12 cellular contexts compared by ENCODE assay signal in genomic region chr11:65124480-65125196, GRCh38. TPM values are rescaled to one million over a fixed set of nuclear protein-coding genes. Genes with fewer than 3 reads are reported as not detected.
DNase-seq lines count a peak whose midpoint lies in the region; ATAC-seq and TF ChIP-seq lines count a peak whose summit lies in the region.
"Had no signal": no experiment of that assay in that cellular context is flagged by ENCODE, and none has a peak within 500 bp of the region (broad histone marks: within the 10 kb centered on the region; RNA-seq: fewer than 3 reads in every experiment).

No MANE protein-coding gene starts in this region.

- peaks cover 13 to 46% (median 24%) of the 10 kb centered on the region in 4 donors for H3K4me1 Mint-ChIP-seq in CD4-positive, alpha-beta memory T cell
- peaks cover 4 to 15% of the 10 kb centered on the region in 2 experiments for H3K4me1 Mint-ChIP-seq in H9
- H3K4me1 Mint-ChIP-seq in natural killer cell = peaks cover 17 to 30% of the 10 kb centered on the region in 2 donors

- H3K14ac ChIP-seq in H9 (ENCODE audit: insufficient read depth, low read length) = no peak overlapping the region

- H3K18ac ChIP-seq in H9 (ENCODE audit: insufficient read length, low read depth, low read length) = no peak overlapping the region

- no peak overlapping the region for H3T11ph ChIP-seq in H9 (ENCODE audit: low read length)

- no peak overlapping the region for H2AFZ ChIP-seq in H9 (ENCODE audit: low read length)

- CTCF ChIA-PET in CD4-positive, alpha-beta memory T cell (lab: Charles Lee; ENCODE audit: partially characterized antibody) = interaction anchor here (1.4 to 1.7 kb wide), 3 partner anchors 12 to 112 kb away, joined by 3 to 7 read pairs (median 5); no protein-coding TSS in a partner anchor

- H3K27ac Mint-ChIP-seq in CD4-positive, alpha-beta memory T cell = peak overlapping the region in 5 of 7 donors; percentile 44 to 77 (median 51)
- H3K27ac Mint-ChIP-seq in H9 (no peak overlapping the region; a peak in 1 of 7 replicates), natural killer cell (peak overlapping the region; percentile 19 to 45)
- peak overlapping the region; percentile 24 to 77 for H3K27ac Mint-ChIP-seq in activated naive CD4-positive, alpha-beta T cell treated with anti-CD3 and anti-CD28 coated beads, Interleukin-2, amount 50 U/mL, for 72 hours

- H4K8ac ChIP-seq in H9 (replicated peaks; ENCODE audit: insufficient read length, low read depth, low read length) = no peak overlapping the region

- peaks cover 33 to 76% of the 10 kb centered on the region in 2 donors for H3K36me3 Mint-ChIP-seq in CD4-positive, alpha-beta memory T cell
- peaks cover 32 to 67% (median 60%) of the 10 kb centered on the region in 3 experiments for H3K36me3 Mint-ChIP-seq in H9 (ENCODE audit: insufficient read depth in 1 of 3, low read depth in 3 of 3)
- peaks cover 31 to 34% of the 10 kb centered on the region in 2 donors for H3K36me3 Mint-ChIP-seq in activated naive CD4-positive, alpha-beta T cell treated with anti-CD3 and anti-CD28 coated beads, Interleukin-2, amount 50 U/mL, for 72 hours
- no peaks in the 10 kb centered on the region for H3K36me3 Mint-ChIP-seq in natural killer cell

- no peak overlapping the region for H2BK5ac ChIP-seq in H9 (ENCODE audit: insufficient read length, low read length)

- H2BK20ac ChIP-seq in H9 (ENCODE audit: low read depth, low read length, poor library complexity, severe bottlenecking) = no peak overlapping the region

- no peak overlapping the region for H3K4ac ChIP-seq in H9 (ENCODE audit: low read depth, low read length)

- H3K4me3 Mint-ChIP-seq in CD4-positive, alpha-beta memory T cell = peak overlapping the region in 4 of 8 donors; percentile 13 to 68 (median 22)
- peak overlapping the region; percentile 3 to 33; a peak in 2 of 5 replicates for H3K4me3 Mint-ChIP-seq in H9
- peak overlapping the region; percentile 73 for H3K4me3 Mint-ChIP-seq in natural killer cell

- peaks cover 68% of the 10 kb centered on the region for H3K36me3 ChIP-seq in CD4-positive, alpha-beta memory T cell (ENCODE audit: insufficient read depth, low read length)

- H3K4me2 ChIP-seq in H9 (ENCODE audit: insufficient read depth, insufficient read length, low read length) = no peak overlapping the region
- H3K4me2 ChIP-seq: SK-N-SH had no signal

- H2BK12ac ChIP-seq in H9 (ENCODE audit: insufficient read length, low read depth, low read length) = no peak overlapping the region

- H2BK15ac ChIP-seq in H9 (ENCODE audit: low read depth, low read length) = no peak overlapping the region

- H3K9me3 ChIP-seq in CD4-positive, alpha-beta memory T cell (ENCODE audit: control insufficient read depth in 1 of 2, low read length in 2 of 2) = no peaks in the 10 kb centered on the region
- H3K9me3 ChIP-seq in H9 (ENCODE audit: control insufficient read depth, low read depth, low read length) = no peaks in the 10 kb centered on the region
- H3K9me3 ChIP-seq: SK-N-SH had no signal

- no peak for TF ChIP-seq CTCF in H9 (conservative IDR thresholded peaks at IDR 0.05)
- no peak for TF ChIP-seq CTCF in natural killer cell (IDR thresholded peaks at IDR 0.05)

- H2AK5ac ChIP-seq in H9 (ENCODE audit: insufficient read length, low read length) = no peak overlapping the region

- peaks cover 9% of the 10 kb centered on the region; the same call in 1 of the 2 replicates for H3K79me2 ChIP-seq in H9 (ENCODE audit: insufficient read depth, low read length)

- no peak for ATAC-seq in activated naive CD4-positive, alpha-beta T cell treated with anti-CD3 and anti-CD28 coated beads, Interleukin-2, amount 50 U/mL, for 72 hours
- ATAC-seq in natural killer cell (no peak), HG03039 (IDR thresholded peaks at IDR 0.05; ENCODE audit: unreplicated experiment) (no peak), HG03520 (IDR thresholded peaks at IDR 0.05; ENCODE audit: unreplicated experiment) (no peak)

- no peak overlapping the region for H3K27ac ChIP-seq in CD4-positive, alpha-beta memory T cell (ENCODE audit: low read depth, low read length)
- no peak overlapping the region for H3K27ac ChIP-seq in H9 (ENCODE audit: insufficient read length, low read depth, low read length)
- H3K27ac ChIP-seq: skin epidermis had no signal

- no peaks in the 10 kb centered on the region for H3K27me3 ChIP-seq in CD4-positive, alpha-beta memory T cell (ENCODE audit: insufficient read depth, low read length)
- H3K27me3 ChIP-seq in H9 (ENCODE audit: insufficient read depth, low read length) = no peaks in the 10 kb centered on the region

- POLR2A ChIA-PET in CD4-positive, alpha-beta memory T cell (lab: Charles Lee; ENCODE audit: partially characterized antibody) = interaction anchor here (0.9 to 11.5 kb wide), 4 partner anchors 9 to 346 kb away, joined by 3 to 251 read pairs (median 3); partner anchors contain the start of genes SYVN1 and VPS51

- H2BK120ac ChIP-seq in H9 (ENCODE audit: low read depth, low read length, poor library complexity, severe bottlenecking) = no peak overlapping the region

- no peak for DNase-seq in CD4-positive, alpha-beta memory T cell
- DNase-seq in H9 = no peak
- DNase-seq in activated naive CD4-positive, alpha-beta T cell treated with anti-CD3 and anti-CD28 coated beads, Interleukin-2, amount 50 U/mL, for 72 hours (ENCODE audit: low spot score in 2 of 2) = peak in 1 of 2 donors; percentile 46
- no peak for DNase-seq in natural killer cell
- no peak for DNase-seq in cerebellum (ENCODE audit: low spot score)
- DNase-seq: cortex of kidney, NCI-H2171 treated with DMSO at 0.1 percent for 48 hours, SK-N-SH, substantia nigra had no signal

- no CpG with 5 or more reads among the region's 5 CpGs for WGBS in H9 (ENCODE audit: extremely low coverage, insufficient read length, low lambda C conversion rate)

- H3K23ac ChIP-seq in H9 (ENCODE audit: insufficient read length, low read depth, low read length) = no peak overlapping the region

- H3K79me1 ChIP-seq in H9 (ENCODE audit: insufficient read depth, low read depth, low read length, poor library complexity, severe bottlenecking) = peaks cover 5% of the 10 kb centered on the region

- H4K20me1 ChIP-seq in H9 (ENCODE audit: control insufficient read depth, insufficient read depth, insufficient read length) = no peaks in the 10 kb centered on the region

- no peak overlapping the region for H3K56ac ChIP-seq in H9 (ENCODE audit: insufficient read length, low read depth, low read length)

- H3K4me3 ChIP-seq in CD4-positive, alpha-beta memory T cell (ENCODE audit: low read length in 2 of 2) = no peak overlapping the region
- H3K4me3 ChIP-seq: skin epidermis had no signal

- intact Hi-C loops in CD4-positive, alpha-beta memory T cell (cut with micrococcal nuclease) = no loop called here
- intact Hi-C loops in natural killer cell (cut with micrococcal nuclease) = loop anchor here (5.0 kb wide), 1 partner anchor 207 kb away; the partner anchor contains the start of gene ATG2A

- no peaks in the 10 kb centered on the region for H3K27me3 Mint-ChIP-seq in CD4-positive, alpha-beta memory T cell
- no peaks in the 10 kb centered on the region for H3K27me3 Mint-ChIP-seq in H9 (ENCODE audit: low read depth)
- H3K27me3 Mint-ChIP-seq in natural killer cell (ENCODE audit: low read depth in 2 of 2) = no peaks in the 10 kb centered on the region

- peaks cover 0 to 1% (median 0%) of the 10 kb centered on the region in 8 donors for H3K9me3 Mint-ChIP-seq in CD4-positive, alpha-beta memory T cell
- H3K9me3 Mint-ChIP-seq in H9 (no peaks in the 10 kb centered on the region), natural killer cell (no peaks in the 10 kb centered on the region)
- no peaks in the 10 kb centered on the region for H3K9me3 Mint-ChIP-seq in activated naive CD4-positive, alpha-beta T cell treated with anti-CD3 and anti-CD28 coated beads, Interleukin-2, amount 50 U/mL, for 72 hours

- peaks cover 6% of the 10 kb centered on the region for H3K23me2 ChIP-seq in H9 (ENCODE audit: insufficient read length, low read depth, low read length, poor library complexity, severe bottlenecking)

- no peak overlapping the region for H4K5ac ChIP-seq in H9 (ENCODE audit: insufficient read length, low read depth, low read length)

- no peak overlapping the region for H4K91ac ChIP-seq in H9 (ENCODE audit: insufficient read length, low read depth, low read length)

- H3K4me1 ChIP-seq in CD4-positive, alpha-beta memory T cell (ENCODE audit: insufficient read depth, low read length) = peaks cover 27% of the 10 kb centered on the region
- no peaks in the 10 kb centered on the region for H3K4me1 ChIP-seq in H9 (ENCODE audit: insufficient read depth, low read length)

- H3K9ac ChIP-seq in H9 (ENCODE audit: extremely low read depth, insufficient read length, low read length) = no peak overlapping the region
- H3K9ac ChIP-seq: SK-N-SH had no signal

RNA-seq across cellular contexts. Expression of gene MRPL49, which starts 2.5 kb away (rescaled TPM):
- total RNA-seq in CD4-positive, alpha-beta memory T cell = 10 to 100 TPM; 59.6 to 60.6 TPM
- polyA plus RNA-seq in CD4-positive, alpha-beta memory T cell = 100 to 1,000 TPM in 1 of 2 donors, 10 to 100 TPM in 1; 81.1 to 118 TPM
- total RNA-seq in H9 (2021) (66.7 and 73.4 TPM in 2 replicates), natural killer cell (10 to 100 TPM; 36.8 to 37.5 (median 36.9) TPM), cerebellum (18.9 TPM)
- total RNA-seq in activated naive CD4-positive, alpha-beta T cell treated with anti-CD3 and anti-CD28 coated beads, Interleukin-2, amount 50 U/mL, for 72 hours = 10 to 100 TPM; 55.3 to 92.6 TPM

RNA-seq across cellular contexts. Expression of gene FAU, which starts 2.7 kb away (rescaled TPM):
- 1,000 to 10,000 TPM; 1,571 to 1,690 TPM for total RNA-seq in CD4-positive, alpha-beta memory T cell
- polyA plus RNA-seq in CD4-positive, alpha-beta memory T cell = 1,000 to 10,000 TPM in 1 of 2 donors, 100 to 1,000 TPM in 1; 913 to 1,018 TPM
- total RNA-seq in H9 (2021) = 898 and 954 TPM in 2 replicates
- 1,000 to 10,000 TPM in 1 of 2 donors, 100 to 1,000 TPM in 1; 983 to 1,040 TPM for total RNA-seq in activated naive CD4-positive, alpha-beta T cell treated with anti-CD3 and anti-CD28 coated beads, Interleukin-2, amount 50 U/mL, for 72 hours
- total RNA-seq in natural killer cell = 100 to 1,000 TPM; 724 to 977 (median 968) TPM
- 165 TPM for total RNA-seq in cerebellum

RNA-seq across cellular contexts. Expression of gene ZNHIT2, which starts 7.1 kb away (rescaled TPM):
- total RNA-seq in CD4-positive, alpha-beta memory T cell = 10 to 100 TPM; 15.9 to 16.5 TPM
- polyA plus RNA-seq in CD4-positive, alpha-beta memory T cell = 10 to 100 TPM; 13.1 to 22.5 TPM
- 18.3 and 19.0 TPM in 2 replicates for total RNA-seq in H9 (2021)
- total RNA-seq in activated naive CD4-positive, alpha-beta T cell treated with anti-CD3 and anti-CD28 coated beads, Interleukin-2, amount 50 U/mL, for 72 hours = 1 to 10 TPM; 5.6 to 10.0 TPM
- total RNA-seq in natural killer cell = 1 to 10 TPM; 5.6 to 6.8 (median 6.1) TPM
- 3.6 TPM for total RNA-seq in cerebellum

RNA-seq across cellular contexts. Expression of gene SYVN1, which starts 9.7 kb away (rescaled TPM):
- 10 to 100 TPM; 74.0 to 76.5 TPM for total RNA-seq in CD4-positive, alpha-beta memory T cell
- polyA plus RNA-seq in CD4-positive, alpha-beta memory T cell = 10 to 100 TPM in 1 of 2 donors, 1 to 10 TPM in 1; 2.8 to 17.0 TPM
- 31.3 and 31.6 TPM in 2 replicates for total RNA-seq in H9 (2021)
- 10 to 100 TPM; 30.2 to 31.6 TPM for total RNA-seq in activated naive CD4-positive, alpha-beta T cell treated with anti-CD3 and anti-CD28 coated beads, Interleukin-2, amount 50 U/mL, for 72 hours
- 100 to 1,000 TPM in 1 of 3 donors, 10 to 100 TPM in 2; 72.9 to 109 (median 90.2) TPM for total RNA-seq in natural killer cell
- 9.9 TPM for total RNA-seq in cerebellum

RNA-seq across cellular contexts. Expression of gene TM7SF2, which starts 13.0 kb away (rescaled TPM):
- total RNA-seq in CD4-positive, alpha-beta memory T cell = 10 to 100 TPM; 22.4 to 27.2 TPM
- 10 to 100 TPM in 1 of 2 donors, 1 to 10 TPM in 1; 9.1 to 12.1 TPM for polyA plus RNA-seq in CD4-positive, alpha-beta memory T cell
- total RNA-seq in H9 (2021) = 74.8 and 76.1 TPM in 2 replicates
- 10 to 100 TPM; 20.5 to 24.3 TPM for total RNA-seq in activated naive CD4-positive, alpha-beta T cell treated with anti-CD3 and anti-CD28 coated beads, Interleukin-2, amount 50 U/mL, for 72 hours
- 10 to 100 TPM; 17.0 to 23.2 (median 18.6) TPM for total RNA-seq in natural killer cell
- total RNA-seq in cerebellum = 30.4 TPM

Comparison
In these comparisons a context has a peak if more than half of its experiments do, and no peak if none do; other contexts are left out.
1. H3K27ac Mint-ChIP-seq: peak in CD4-positive, alpha-beta memory T cell (5 of 7), activated naive CD4-positive, alpha-beta T cell treated with anti-CD3 and anti-CD28 coated beads, Interleukin-2, amount 50 U/mL, for 72 hours (2 of 2) and natural killer cell (2 of 2); none in H9 (0 of 3).